Comparison of ENCODE assay signal across 1 cellular context in the genomic region with DNA sequence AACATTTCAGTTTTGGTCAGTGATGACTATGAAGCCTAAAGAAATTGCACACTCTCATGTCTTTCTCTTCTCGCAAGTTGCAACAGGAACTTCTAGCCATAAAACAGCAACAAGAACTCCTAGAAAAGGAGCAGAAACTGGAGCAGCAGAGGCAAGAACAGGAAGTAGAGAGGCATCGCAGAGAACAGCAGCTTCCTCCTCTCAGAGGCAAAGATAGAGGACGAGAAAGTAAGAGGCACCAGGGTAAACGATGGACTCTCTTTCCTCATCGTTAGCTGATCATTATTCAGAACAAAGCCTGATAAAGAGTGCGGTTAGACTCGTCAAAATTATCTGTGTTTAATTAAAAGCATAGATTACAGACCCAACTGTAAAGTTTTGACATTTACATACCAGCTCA.
TF ChIP-seq lines count a peak whose summit lies in the region.

No MANE protein-coding gene starts in this region.

TF ChIP-seq in HepG2, 621 proteins besides CTCF, POLR2A, EP300 and RAD21 (continued from another document):
- TF ChIP-seq, protein P1, sequence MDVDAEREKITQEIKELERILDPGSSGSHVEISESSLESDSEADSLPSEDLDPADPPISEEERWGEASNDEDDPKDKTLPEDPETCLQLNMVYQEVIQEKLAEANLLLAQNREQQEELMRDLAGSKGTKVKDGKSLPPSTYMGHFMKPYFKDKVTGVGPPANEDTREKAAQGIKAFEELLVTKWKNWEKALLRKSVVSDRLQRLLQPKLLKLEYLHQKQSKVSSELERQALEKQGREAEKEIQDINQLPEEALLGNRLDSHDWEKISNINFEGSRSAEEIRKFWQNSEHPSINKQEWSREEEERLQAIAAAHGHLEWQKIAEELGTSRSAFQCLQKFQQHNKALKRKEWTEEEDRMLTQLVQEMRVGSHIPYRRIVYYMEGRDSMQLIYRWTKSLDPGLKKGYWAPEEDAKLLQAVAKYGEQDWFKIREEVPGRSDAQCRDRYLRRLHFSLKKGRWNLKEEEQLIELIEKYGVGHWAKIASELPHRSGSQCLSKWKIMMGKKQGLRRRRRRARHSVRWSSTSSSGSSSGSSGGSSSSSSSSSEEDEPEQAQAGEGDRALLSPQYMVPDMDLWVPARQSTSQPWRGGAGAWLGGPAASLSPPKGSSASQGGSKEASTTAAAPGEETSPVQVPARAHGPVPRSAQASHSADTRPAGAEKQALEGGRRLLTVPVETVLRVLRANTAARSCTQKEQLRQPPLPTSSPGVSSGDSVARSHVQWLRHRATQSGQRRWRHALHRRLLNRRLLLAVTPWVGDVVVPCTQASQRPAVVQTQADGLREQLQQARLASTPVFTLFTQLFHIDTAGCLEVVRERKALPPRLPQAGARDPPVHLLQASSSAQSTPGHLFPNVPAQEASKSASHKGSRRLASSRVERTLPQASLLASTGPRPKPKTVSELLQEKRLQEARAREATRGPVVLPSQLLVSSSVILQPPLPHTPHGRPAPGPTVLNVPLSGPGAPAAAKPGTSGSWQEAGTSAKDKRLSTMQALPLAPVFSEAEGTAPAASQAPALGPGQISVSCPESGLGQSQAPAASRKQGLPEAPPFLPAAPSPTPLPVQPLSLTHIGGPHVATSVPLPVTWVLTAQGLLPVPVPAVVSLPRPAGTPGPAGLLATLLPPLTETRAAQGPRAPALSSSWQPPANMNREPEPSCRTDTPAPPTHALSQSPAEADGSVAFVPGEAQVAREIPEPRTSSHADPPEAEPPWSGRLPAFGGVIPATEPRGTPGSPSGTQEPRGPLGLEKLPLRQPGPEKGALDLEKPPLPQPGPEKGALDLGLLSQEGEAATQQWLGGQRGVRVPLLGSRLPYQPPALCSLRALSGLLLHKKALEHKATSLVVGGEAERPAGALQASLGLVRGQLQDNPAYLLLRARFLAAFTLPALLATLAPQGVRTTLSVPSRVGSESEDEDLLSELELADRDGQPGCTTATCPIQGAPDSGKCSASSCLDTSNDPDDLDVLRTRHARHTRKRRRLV (CRISPR knock-in tag; IDR thresholded peaks at IDR 0.05) = no peak
- TF ChIP-seq ONECUT2 (CRISPR knock-in tag; IDR thresholded peaks at IDR 0.05) (no peak), HNRNPH1 (optimal IDR thresholded peaks at IDR 0.05; ENCODE audit: low read depth, low read length) (no peak), ZNF337 (CRISPR knock-in tag; IDR thresholded peaks at IDR 0.05; ENCODE audit: borderline replicate concordance, low read depth) (no peak), MTF2 (CRISPR knock-in tag; IDR thresholded peaks at IDR 0.05; ENCODE audit: borderline replicate concordance) (no peak), ZNF124 (CRISPR knock-in tag; IDR thresholded peaks at IDR 0.05) (no peak), MED1 (CRISPR knock-in tag; IDR thresholded peaks at IDR 0.05) (no peak), GLI4 (CRISPR knock-in tag; IDR thresholded peaks at IDR 0.05; ENCODE audit: borderline replicate concordance) (no peak), ERF (CRISPR knock-in tag; IDR thresholded peaks at IDR 0.05) (no peak)
- TF ChIP-seq, protein P2, sequence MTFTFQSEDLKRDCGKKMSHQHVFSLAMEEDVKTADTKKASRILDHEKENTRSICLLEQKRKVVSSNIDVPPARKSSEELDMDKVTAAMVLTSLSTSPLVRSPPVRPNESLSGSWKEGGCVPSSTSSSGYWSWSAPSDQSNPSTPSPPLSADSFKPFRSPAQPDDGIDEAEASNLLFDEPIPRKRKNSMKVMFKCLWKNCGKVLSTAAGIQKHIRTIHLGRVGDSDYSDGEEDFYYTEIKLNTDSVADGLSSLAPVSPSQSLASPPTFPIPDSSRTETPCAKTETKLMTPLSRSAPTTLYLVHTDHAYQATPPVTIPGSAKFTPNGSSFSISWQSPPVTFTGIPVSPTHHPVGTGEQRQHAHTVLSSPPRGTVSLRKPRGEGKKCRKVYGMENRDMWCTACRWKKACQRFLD (CRISPR knock-in tag; IDR thresholded peaks at IDR 0.05; ENCODE audit: borderline replicate concordance) = no peak
